17 cellular contexts compared by ENCODE assay signal in the genomic region with DNA sequence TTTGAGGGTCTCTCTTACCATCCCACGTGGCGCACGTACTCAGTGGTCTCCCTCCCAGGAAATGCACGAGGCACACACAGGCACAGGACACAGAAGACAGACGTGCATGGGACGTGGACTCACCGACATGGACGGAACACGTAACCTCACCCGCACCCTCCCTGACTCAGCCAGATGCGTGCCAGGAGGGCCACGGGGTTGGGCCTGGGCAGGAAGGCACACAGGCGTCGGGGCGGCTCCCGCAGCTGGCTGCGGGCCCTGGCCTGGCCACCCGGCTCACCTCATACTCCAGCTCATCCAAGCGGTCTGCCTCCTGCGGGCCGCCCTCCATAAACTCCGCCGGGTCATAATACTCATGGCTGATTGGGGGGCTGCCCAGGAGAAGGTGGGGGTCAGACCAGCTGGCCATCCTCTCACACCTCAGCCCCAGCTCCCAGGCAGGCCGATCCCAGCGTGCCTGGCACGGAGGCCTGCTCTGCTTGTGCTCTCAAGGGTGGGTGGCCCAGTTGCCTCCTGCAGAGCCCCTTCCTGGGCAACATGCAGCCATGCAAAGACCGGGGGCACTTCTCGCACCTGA. TPM values are rescaled to one million over a fixed set of nuclear protein-coding genes. Genes with fewer than 3 reads are reported as not detected.
"Had no signal": no experiment of that assay in that cellular context is flagged by ENCODE, and none has a peak within 500 bp of the region (broad histone marks: within the 10 kb centered on the region; RNA-seq: fewer than 3 reads in every experiment).

No MANE protein-coding gene starts in this region.

- H3K36me3 ChIP-seq: gastrocnemius medialis, heart right ventricle, neutrophil, sigmoid colon had no signal

- H3K9me3 ChIP-seq: gastrocnemius medialis, mucosa of descending colon, neutrophil, sigmoid colon had no signal

- H3K4me1 ChIP-seq: gastrocnemius medialis, heart right ventricle, sigmoid colon had no signal

- FAIRE-seq: colon, endothelial cell of umbilical vein, urothelium cell line had no signal

- ATAC-seq: gastrocnemius medialis; left lobe of liver; mucosa of descending colon; naive thymus-derived CD8-positive, alpha-beta T cell had no signal

- H3K4me3 ChIP-seq: gastrocnemius medialis, heart right ventricle, mucosa of descending colon, sigmoid colon, skin epidermis had no signal

- DNase-seq: dermis blood vessel endothelial cell; effector CD4-positive, alpha-beta T cell; endodermal cell; heart right ventricle; islet precursor cell; naive thymus-derived CD8-positive, alpha-beta T cell; sigmoid colon; stimulated activated naive CD4-positive, alpha-beta T cell treated with Interleukin-2 at 50 U/mL for 16 hours had no signal

- H3K27ac ChIP-seq: gastrocnemius medialis, heart right ventricle, neutrophil, sigmoid colon, skin epidermis had no signal

- H3K27me3 ChIP-seq: gastrocnemius medialis, sigmoid colon had no signal

RNA-seq across cellular contexts. Expression of gene SRPK3, which starts 26.2 kb away (rescaled TPM):
- total RNA-seq: endodermal cell; left lobe of liver; naive thymus-derived CD8-positive, alpha-beta T cell had no signal
- polyA plus RNA-seq: naive thymus-derived CD8-positive, alpha-beta T cell; neural cell had no signal

RNA-seq across cellular contexts. Expression of gene PLXNB3, which starts 43.0 kb away (rescaled TPM):
- polyA plus RNA-seq: naive thymus-derived CD8-positive, alpha-beta T cell had no signal
